ENCODE assay signal across 9 cellular contexts in the genomic region with DNA sequence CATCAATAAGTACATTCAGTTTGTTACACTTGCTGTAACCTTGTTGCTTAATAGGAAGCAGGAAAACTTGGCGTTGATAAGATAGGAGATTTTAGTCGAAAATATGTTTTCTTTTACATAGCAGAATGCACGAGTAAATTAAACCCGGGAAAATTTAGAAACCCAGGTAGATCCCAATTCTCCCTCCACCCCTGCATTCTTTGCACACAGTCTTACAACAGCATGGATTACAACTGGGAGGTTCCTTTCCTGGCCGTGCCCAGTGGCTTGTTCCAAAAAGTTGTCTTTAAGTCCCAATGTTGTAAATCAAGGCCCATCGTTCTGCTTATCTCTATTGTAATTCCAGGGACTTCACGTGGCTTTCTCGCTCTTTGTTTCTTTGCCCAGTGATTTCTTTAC. TPM values are rescaled to one million over a fixed set of nuclear protein-coding genes. Genes with fewer than 3 reads are reported as not detected.
DNase-seq lines count a peak whose midpoint lies in the region; ATAC-seq and TF ChIP-seq lines count a peak whose summit lies in the region.
"Had no signal": no experiment of that assay in that cellular context is flagged by ENCODE, and none has a peak within 500 bp of the region (broad histone marks: within the 10 kb centered on the region; RNA-seq: fewer than 3 reads in every experiment).

No MANE protein-coding gene starts in this region.

- H3K27me3 Mint-ChIP-seq in naive thymus-derived CD4-positive, alpha-beta T cell, result peaks cover 0 to 19% (median 0%) of the 10 kb centered on the region in 5 donors

- H3K4me3 ChIP-seq in BE2C (ENCODE audit: low read depth, low read length), result peak overlapping the region; percentile 71
- peak overlapping the region; percentile 51 for H3K4me3 ChIP-seq in LNCaP clone FGC (ENCODE audit: low read depth, low read length)
- H3K4me3 ChIP-seq in naive thymus-derived CD4-positive, alpha-beta T cell (ENCODE audit: low read length), result peak overlapping the region; percentile 68

- H3K4me1 Mint-ChIP-seq in naive thymus-derived CD4-positive, alpha-beta T cell, result peaks cover 17 to 31% (median 29%) of the 10 kb centered on the region in 7 donors

- POLR2A ChIA-PET in naive thymus-derived CD4-positive, alpha-beta T cell (lab: Charles Lee), result no interaction called here

- TF ChIP-seq CTCF in BE2C (IDR thresholded peaks at IDR 0.05; ENCODE audit: low read depth, low read length) (no peak), LNCaP clone FGC (IDR thresholded peaks at IDR 0.05; ENCODE audit: control insufficient read depth, extremely low read depth, insufficient read depth) (no peak), GM13977 (IDR thresholded peaks at IDR 0.05; ENCODE audit: extremely low read depth, insufficient read depth, missing control alignments) (no peak)

- in situ Hi-C loops in GM13977 (cut with MboI; ENCODE audit: low pct_unique_long_range_greater_than_20kb, low sequenced_read_pairs, unreplicated experiment), result loop anchor here (25.0 kb wide), 1 partner anchor 201 kb away; no protein-coding TSS in a partner anchor

- DNase-seq in BE2C (no peak), LNCaP clone FGC (ENCODE audit: low read depth) (no peak), SHP77 treated with DMSO at 0.1 percent for 48 hours (lab: John Stamatoyannopoulos, UW) (no peak), iPS-NIHi11 (ENCODE audit: low spot score) (no peak), GM13977 (ENCODE audit: low spot score) (no peak)
- no peak for DNase-seq in naive thymus-derived CD4-positive, alpha-beta T cell
- DNase-seq: T1000 had no signal

- peak overlapping the region in 8 of 9 donors; percentile 11 to 90 (median 74) for H3K27ac Mint-ChIP-seq in naive thymus-derived CD4-positive, alpha-beta T cell

- H3K27ac ChIP-seq in cingulate gyrus (ENCODE audit: low read depth, low read length), result peak overlapping the region; percentile 93
- H3K27ac ChIP-seq in naive thymus-derived CD4-positive, alpha-beta T cell (ENCODE audit: low read depth, low read length), result peak overlapping the region; percentile 61

- H3K36me3 Mint-ChIP-seq in naive thymus-derived CD4-positive, alpha-beta T cell, result no peaks in the 10 kb centered on the region

- no peaks in the 10 kb centered on the region for H3K36me3 ChIP-seq in BE2C
- no peaks in the 10 kb centered on the region for H3K36me3 ChIP-seq in naive thymus-derived CD4-positive, alpha-beta T cell (ENCODE audit: control insufficient read depth in 2 of 3, insufficient read depth in 3 of 3, low read length in 3 of 3)

- H3K4me1 ChIP-seq in BE2C, result peaks cover 3% of the 10 kb centered on the region; the same call in 1 of the 2 replicates
- H3K4me1 ChIP-seq in naive thymus-derived CD4-positive, alpha-beta T cell (ENCODE audit: control insufficient read depth in 2 of 2, insufficient read depth in 2 of 2, low read length in 2 of 2), result peaks cover 17% of the 10 kb centered on the region in 2 donors

- no peaks in the 10 kb centered on the region for H3K9me3 Mint-ChIP-seq in naive thymus-derived CD4-positive, alpha-beta T cell

- no peak for ATAC-seq in naive thymus-derived CD4-positive, alpha-beta T cell
- ATAC-seq in HG02973 (IDR thresholded peaks at IDR 0.05; ENCODE audit: unreplicated experiment), result no peak

- no peaks in the 10 kb centered on the region for H3K27me3 ChIP-seq in BE2C
- H3K27me3 ChIP-seq in naive thymus-derived CD4-positive, alpha-beta T cell (ENCODE audit: control insufficient read depth in 2 of 2, insufficient read depth in 2 of 2, low read length in 2 of 2), result no peaks in the 10 kb centered on the region

- H3K9me3 ChIP-seq in BE2C, result no peaks in the 10 kb centered on the region
- H3K9me3 ChIP-seq in naive thymus-derived CD4-positive, alpha-beta T cell (ENCODE audit: control insufficient read depth in 2 of 3, low read length in 3 of 3), result no peaks in the 10 kb centered on the region

- CTCF ChIA-PET in naive thymus-derived CD4-positive, alpha-beta T cell (lab: Charles Lee), result no interaction called here

- H3K4me3 Mint-ChIP-seq in naive thymus-derived CD4-positive, alpha-beta T cell, result peak overlapping the region; percentile 77 to 95 (median 88)

- intact Hi-C loops in naive thymus-derived CD4-positive, alpha-beta T cell (cut with micrococcal nuclease), result loop anchor here (5.0 to 10.0 kb wide), 7 partner anchors 214 to 1994 kb away; a partner anchor contains a TSS

RNA-seq across cellular contexts. Expression of a gene that starts 1.1 kb away (rescaled TPM):
- polyA plus RNA-seq in BE2C (2012; ENCODE audit: insufficient read depth, insufficient read length, low read depth), result 12.9 TPM
- 10 to 100 TPM in 1 of 5 experiments, 1 to 10 TPM in 4; 4.5 to 10.0 (median 7.1) TPM for total RNA-seq in naive thymus-derived CD4-positive, alpha-beta T cell
- polyA plus RNA-seq in naive thymus-derived CD4-positive, alpha-beta T cell, result under 1 TPM; 0.52 to 0.67 TPM
